In the genomic region with DNA sequence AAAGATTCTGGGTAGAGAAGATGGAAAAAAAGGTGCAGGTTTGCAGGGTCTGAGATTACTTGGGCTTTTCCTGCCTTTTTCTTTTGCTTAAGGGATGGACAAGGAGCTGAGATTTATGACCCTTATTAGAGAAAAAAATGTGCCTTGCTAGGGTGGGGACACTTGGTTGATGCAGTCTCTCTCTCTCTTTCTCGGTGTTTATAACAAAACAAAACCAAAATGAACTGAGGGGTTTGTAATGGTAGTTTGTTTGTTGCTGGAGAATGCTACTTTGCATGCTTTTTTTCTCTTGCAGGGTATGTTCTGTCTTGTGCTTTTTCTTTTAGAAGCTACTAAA, we compare ENCODE assay signal across 9 cellular contexts. TPM values are rescaled to one million over a fixed set of nuclear protein-coding genes. Genes with fewer than 3 reads are reported as not detected.
A peak's percentile ranks its signal among the peaks of the same experiment; 100 is the strongest.
DNase-seq lines count a peak whose midpoint lies in the region; ATAC-seq and TF ChIP-seq lines count a peak whose summit lies in the region.
"Had no signal": no experiment of that assay in that cellular context is flagged by ENCODE, and none has a peak within 500 bp of the region (broad histone marks: within the 10 kb centered on the region; RNA-seq: fewer than 3 reads in every experiment).

No MANE protein-coding gene starts in this region.

- TF ChIP-seq CTCF in right atrium auricular region (IDR thresholded peaks at IDR 0.05) (no peak), uterus (IDR thresholded peaks at IDR 0.05) (no peak), foreskin keratinocyte (conservative IDR thresholded peaks at IDR 0.05) (no peak)

- no peak for TF ChIP-seq POLR2A in uterus (IDR thresholded peaks at IDR 0.05)

- DNase-seq in right atrium auricular region (ENCODE audit: low spot score) (no peak), Right ventricle myocardium inferior (ENCODE audit: missing footprints) (no peak), uterus (no peak), foreskin keratinocyte (no peak), NCI-H2196 (lab: John Stamatoyannopoulos, UW; ENCODE audit: unreplicated experiment) (no peak)
- DNase-seq in effector memory CD8-positive, alpha-beta T cell: no peak
- DNase-seq in naive thymus-derived CD4-positive, alpha-beta T cell: no peak
- no peak for DNase-seq in stimulated activated CD4-positive, alpha-beta T cell treated with anti-CD3 and anti-CD28 coated beads, Interleukin-2, amount 100 ng/mL, for 24 hours
- DNase-seq: DMS 273 treated with DMSO at 0.1 percent for 48 hours had no signal

- H3K27ac ChIP-seq in right atrium auricular region (peak overlapping the region; percentile 96 to 98), uterus (peak overlapping the region; percentile 95 to 99), foreskin keratinocyte (no peak overlapping the region)
- no peak overlapping the region for H3K27ac ChIP-seq in naive thymus-derived CD4-positive, alpha-beta T cell (ENCODE audit: low read depth, low read length)

- H3K4me3 ChIP-seq in right atrium auricular region: peak overlapping the region; percentile 45 to 58
- H3K4me3 ChIP-seq in naive thymus-derived CD4-positive, alpha-beta T cell (ENCODE audit: low read length): no peak overlapping the region
- peak overlapping the region; percentile 38 to 47 for H3K4me3 ChIP-seq in uterus

- H3K36me3 ChIP-seq in right atrium auricular region: peaks cover 19% of the 10 kb centered on the region
- H3K36me3 ChIP-seq in naive thymus-derived CD4-positive, alpha-beta T cell (ENCODE audit: control insufficient read depth in 2 of 3, insufficient read depth in 3 of 3, low read length in 3 of 3): no peaks in the 10 kb centered on the region
- H3K36me3 ChIP-seq in uterus: no peaks in the 10 kb centered on the region

- no peaks in the 10 kb centered on the region for H3K27me3 ChIP-seq in right atrium auricular region
- peaks cover 0 to 4% of the 10 kb centered on the region in 2 donors for H3K27me3 ChIP-seq in naive thymus-derived CD4-positive, alpha-beta T cell (ENCODE audit: control insufficient read depth in 2 of 2, insufficient read depth in 2 of 2, low read length in 2 of 2)
- no peaks in the 10 kb centered on the region for H3K27me3 ChIP-seq in uterus
- no peaks in the 10 kb centered on the region for H3K27me3 ChIP-seq in foreskin keratinocyte

- H3K27ac Mint-ChIP-seq in effector memory CD8-positive, alpha-beta T cell: peak overlapping the region; percentile 93 to 97
- H3K27ac Mint-ChIP-seq in naive thymus-derived CD4-positive, alpha-beta T cell: no peak overlapping the region

- CTCF ChIA-PET in naive thymus-derived CD4-positive, alpha-beta T cell (lab: Charles Lee): no interaction called here

- peaks cover 13 to 31% of the 10 kb centered on the region in 2 donors for H3K4me1 Mint-ChIP-seq in effector memory CD8-positive, alpha-beta T cell (ENCODE audit: low read depth in 2 of 2)
- H3K4me1 Mint-ChIP-seq in naive thymus-derived CD4-positive, alpha-beta T cell: peaks cover 4 to 22% (median 13%) of the 10 kb centered on the region in 7 donors

- H3K36me3 Mint-ChIP-seq in effector memory CD8-positive, alpha-beta T cell (ENCODE audit: insufficient read depth): peaks cover 4% of the 10 kb centered on the region
- peaks cover 0 to 12% (median 0%) of the 10 kb centered on the region in 5 donors for H3K36me3 Mint-ChIP-seq in naive thymus-derived CD4-positive, alpha-beta T cell

- H3K9me3 ChIP-seq in right atrium auricular region (no peaks in the 10 kb centered on the region), uterus (no peaks in the 10 kb centered on the region)
- H3K9me3 ChIP-seq in naive thymus-derived CD4-positive, alpha-beta T cell (ENCODE audit: control insufficient read depth in 2 of 3, low read length in 3 of 3): no peaks in the 10 kb centered on the region

- H3K27me3 Mint-ChIP-seq in effector memory CD8-positive, alpha-beta T cell: peaks cover 23 to 39% of the 10 kb centered on the region in 2 donors
- H3K27me3 Mint-ChIP-seq in naive thymus-derived CD4-positive, alpha-beta T cell: peaks cover 54 to 85% (median 71%) of the 10 kb centered on the region in 5 donors

- ATAC-seq in Right ventricle myocardium inferior (no peak), foreskin keratinocyte (no peak)
- ATAC-seq in effector memory CD8-positive, alpha-beta T cell (replicated peaks): no peak
- no peak for ATAC-seq in naive thymus-derived CD4-positive, alpha-beta T cell

- POLR2A ChIA-PET in naive thymus-derived CD4-positive, alpha-beta T cell (lab: Charles Lee): no interaction called here

- intact Hi-C loops in Right ventricle myocardium inferior (cut with DNase I): loop anchor here (5.0 kb wide), 1 partner anchor 202 kb away; no protein-coding TSS in a partner anchor
- intact Hi-C loops in naive thymus-derived CD4-positive, alpha-beta T cell (cut with micrococcal nuclease): loop anchor here in 1 of 2 donors (2.0 kb wide), 1 partner anchor 274 kb away; the partner anchor contains the start of gene SEC11C
- intact Hi-C loops in uterus (cut with DNase I; ENCODE audit: low total_unique reads): no loop called here

- peaks cover 0 to 75% of the 10 kb centered on the region in 2 donors for H3K4me1 ChIP-seq in right atrium auricular region
- H3K4me1 ChIP-seq in naive thymus-derived CD4-positive, alpha-beta T cell (ENCODE audit: control insufficient read depth in 2 of 2, insufficient read depth in 2 of 2, low read length in 2 of 2): peaks cover 6 to 8% of the 10 kb centered on the region in 2 donors
- peaks cover 5 to 7% of the 10 kb centered on the region in 2 donors for H3K4me1 ChIP-seq in uterus
- H3K4me1 ChIP-seq in foreskin keratinocyte: peaks cover 32% of the 10 kb centered on the region

- peak overlapping the region; percentile 57 to 65 for H3K4me3 Mint-ChIP-seq in effector memory CD8-positive, alpha-beta T cell
- H3K4me3 Mint-ChIP-seq in naive thymus-derived CD4-positive, alpha-beta T cell: peak overlapping the region in 7 of 10 donors; percentile 8 to 78 (median 60)

- H3K9me3 Mint-ChIP-seq in effector memory CD8-positive, alpha-beta T cell: no peaks in the 10 kb centered on the region
- peaks cover 0 to 11% (median 4%) of the 10 kb centered on the region in 11 donors for H3K9me3 Mint-ChIP-seq in naive thymus-derived CD4-positive, alpha-beta T cell

RNA-seq across cellular contexts. Expression of gene ZNF532, which starts 0.3 kb away (rescaled TPM):
- 10 to 100 TPM; 53.1 to 59.5 TPM for total RNA-seq in right atrium auricular region
- total RNA-seq in Right ventricle myocardium inferior: 64.1 TPM
- total RNA-seq in naive thymus-derived CD4-positive, alpha-beta T cell: 10 to 100 TPM in 4 of 5 experiments, under 1 TPM in 1; 0.89 to 15.7 (median 14.3) TPM
- polyA plus RNA-seq in naive thymus-derived CD4-positive, alpha-beta T cell: under 1 TPM in 1 of 2 donors, not detected in 1; 0.28 TPM
- total RNA-seq in uterus: 100 to 1,000 TPM in 2 of 4 donors, 10 to 100 TPM in 2; 32.4 to 174 (median 127) TPM
- 46.6 and 59.7 TPM in 2 replicates for total RNA-seq in foreskin keratinocyte
- 7.8 and 8.0 TPM in 2 replicates for polyA plus RNA-seq in foreskin keratinocyte

Comparison
In these comparisons a context has a peak if more than half of its experiments do, and no peak if none do; other contexts are left out.
1. H3K27ac ChIP-seq: peak in right atrium auricular region (2 of 2) and uterus (2 of 2); none in naive thymus-derived CD4-positive, alpha-beta T cell (single experiment) and foreskin keratinocyte (single experiment).
2. H3K27ac Mint-ChIP-seq: peak in effector memory CD8-positive, alpha-beta T cell (2 of 2); none in naive thymus-derived CD4-positive, alpha-beta T cell (0 of 9).